ENCODE assay signal across 9 cellular contexts in genomic region chr14:91119556-91120311, GRCh38. TPM values are rescaled to one million over a fixed set of nuclear protein-coding genes. Genes with fewer than 3 reads are reported as not detected.
DNase-seq lines count a peak whose midpoint lies in the region; ATAC-seq and TF ChIP-seq lines count a peak whose summit lies in the region.
"Had no signal": no experiment of that assay in that cellular context is flagged by ENCODE, and none has a peak within 500 bp of the region (broad histone marks: within the 10 kb centered on the region; RNA-seq: fewer than 3 reads in every experiment).

No MANE protein-coding gene starts in this region.

- peaks cover 62% of the 10 kb centered on the region for H3K4me1 Mint-ChIP-seq in activated CD4-positive, alpha-beta memory T cell treated with anti-CD3 and anti-CD28 coated beads for 36 hours (ENCODE audit: low read depth)
- peaks cover 67% of the 10 kb centered on the region for H3K4me1 Mint-ChIP-seq in activated CD4-positive, alpha-beta memory T cell treated with anti-CD3 and anti-CD28 coated beads, Interleukin-2, amount 10 ng/mL, durations not matched to agents 7 days and 5 days
- H3K4me1 Mint-ChIP-seq in WTC11, result peaks cover 53% of the 10 kb centered on the region
- peaks cover 14% of the 10 kb centered on the region for H3K4me1 Mint-ChIP-seq in neural progenitor cell

- TF ChIP-seq CTCF in WTC11 (IDR thresholded peaks at IDR 0.05) (no peak), fibroblast of pulmonary artery (IDR thresholded peaks at IDR 0.05; ENCODE audit: low read length, missing control alignments) (no peak), smooth muscle cell (IDR thresholded peaks at IDR 0.05; ENCODE audit: borderline replicate concordance, insufficient read depth, poor library complexity, severe bottlenecking) (no peak), tibial nerve (IDR thresholded peaks at IDR 0.05) (no peak), neural progenitor cell (IDR thresholded peaks at IDR 0.05) (no peak)

- H3K9me3 ChIP-seq in smooth muscle cell (replicated peaks; ENCODE audit: low read depth), result no peaks in the 10 kb centered on the region
- no peaks in the 10 kb centered on the region for H3K9me3 ChIP-seq in tibial nerve
- no peaks in the 10 kb centered on the region for H3K9me3 ChIP-seq in neural progenitor cell (ENCODE audit: low read depth)

- peaks cover 46% of the 10 kb centered on the region for H3K36me3 Mint-ChIP-seq in activated CD4-positive, alpha-beta memory T cell treated with anti-CD3 and anti-CD28 coated beads for 36 hours
- H3K36me3 Mint-ChIP-seq in activated CD4-positive, alpha-beta memory T cell treated with anti-CD3 and anti-CD28 coated beads, Interleukin-2, amount 10 ng/mL, durations not matched to agents 7 days and 5 days (ENCODE audit: low read depth), result peaks cover 84% of the 10 kb centered on the region
- H3K36me3 Mint-ChIP-seq in WTC11 (peaks cover 21% of the 10 kb centered on the region), neural progenitor cell (peaks cover 21% of the 10 kb centered on the region)

- H3K27me3 ChIP-seq in smooth muscle cell (ENCODE audit: low read depth), result no peaks in the 10 kb centered on the region
- H3K27me3 ChIP-seq in tibial nerve, result no peaks in the 10 kb centered on the region
- H3K27me3 ChIP-seq in neural progenitor cell, result no peaks in the 10 kb centered on the region

- H3K4me3 ChIP-seq in fibroblast of pulmonary artery (replicated peaks; ENCODE audit: low read depth, low read length), result no peak overlapping the region
- no peak overlapping the region for H3K4me3 ChIP-seq in smooth muscle cell
- no peak overlapping the region for H3K4me3 ChIP-seq in tibial nerve
- H3K4me3 ChIP-seq in neural progenitor cell, result no peak overlapping the region

- H3F3A ChIP-seq in smooth muscle cell (ENCODE audit: low read depth) (no peaks in the 10 kb centered on the region), neural progenitor cell (ENCODE audit: low read depth) (peaks cover 10% of the 10 kb centered on the region)

- H3K36me3 ChIP-seq in smooth muscle cell (ENCODE audit: low read depth) (no peaks in the 10 kb centered on the region), tibial nerve (peaks cover 0 to 28% (median 0%) of the 10 kb centered on the region in 3 donors), neural progenitor cell (no peaks in the 10 kb centered on the region)

- H3K27ac ChIP-seq in smooth muscle cell (ENCODE audit: low read depth) (peak overlapping the region; percentile 59), tibial nerve (peak overlapping the region in 1 of 4 donors; percentile 44), neural progenitor cell (no peak overlapping the region)

- no peaks in the 10 kb centered on the region for H3K79me2 ChIP-seq in smooth muscle cell (ENCODE audit: low read depth)
- H3K79me2 ChIP-seq in neural progenitor cell (ENCODE audit: low read depth), result peaks cover 35% of the 10 kb centered on the region

- DNase-seq in activated CD4-positive, alpha-beta memory T cell treated with anti-CD3 and anti-CD28 coated beads for 36 hours, result no peak
- no peak for DNase-seq in activated CD4-positive, alpha-beta memory T cell treated with anti-CD3 and anti-CD28 coated beads, Interleukin-2, amount 10 ng/mL, durations not matched to agents 7 days and 5 days
- no peak for DNase-seq in WTC11 (ENCODE audit: low spot score)
- peak; percentile 53 for DNase-seq in fibroblast of pulmonary artery (ENCODE audit: low read depth)
- no peak for DNase-seq in smooth muscle cell (lab: John Stamatoyannopoulos, UW; ENCODE audit: unreplicated experiment)
- DNase-seq in tibial nerve (ENCODE audit: low spot score in 2 of 2), result no peak
- DNase-seq in neural progenitor cell (ENCODE audit: low spot score), result no peak
- no peak for DNase-seq in NAMALWA (ENCODE audit: low spot score)

- H3K9ac ChIP-seq in smooth muscle cell (ENCODE audit: low read depth), result no peak overlapping the region
- H3K9ac ChIP-seq in neural progenitor cell, result no peak overlapping the region

- intact Hi-C loops in activated CD4-positive, alpha-beta memory T cell treated with anti-CD3 and anti-CD28 coated beads for 36 hours (cut with micrococcal nuclease), result loop anchor here (5.0 kb wide), 1 partner anchor 298 kb away; the partner anchor contains the start of gene CCDC88C

- peak overlapping the region; percentile 66 for H3K27ac Mint-ChIP-seq in activated CD4-positive, alpha-beta memory T cell treated with anti-CD3 and anti-CD28 coated beads for 36 hours
- no peak overlapping the region for H3K27ac Mint-ChIP-seq in activated CD4-positive, alpha-beta memory T cell treated with anti-CD3 and anti-CD28 coated beads, Interleukin-2, amount 10 ng/mL, durations not matched to agents 7 days and 5 days
- peak overlapping the region; percentile 9; the same call in 1 of the 2 replicates for H3K27ac Mint-ChIP-seq in WTC11
- H3K27ac Mint-ChIP-seq in neural progenitor cell, result no peak overlapping the region

- CTCF ChIA-PET in activated CD4-positive, alpha-beta memory T cell treated with anti-CD3 and anti-CD28 coated beads for 36 hours (lab: Charles Lee), result interaction anchor here (0.9 kb wide), 1 partner anchor 19 kb away, joined by 3 read pairs; no protein-coding TSS in a partner anchor
- CTCF ChIA-PET in activated CD4-positive, alpha-beta memory T cell treated with anti-CD3 and anti-CD28 coated beads, Interleukin-2, amount 10 ng/mL, durations not matched to agents 7 days and 5 days (lab: Charles Lee), result interaction anchor here (1.2 to 1.8 kb wide), 2 partner anchors 59 to 217 kb away, joined by 4 to 5 read pairs; partner anchors contain the start of gene RPS6KA5
- CTCF ChIA-PET in WTC11 (lab: Charles Lee), result interaction anchor here (0.5 to 2.1 kb wide), 2 partner anchors 9 to 53 kb away, joined by 3 to 7 read pairs; no protein-coding TSS in a partner anchor

- WGBS in smooth muscle cell (ENCODE audit: low lambda C conversion rate), result 62% methylated on average over 8 of the region's 8 CpGs
- WGBS in tibial nerve, 2 donors, result 65% methylated on average over 8 of the region's 8 CpGs

- no peaks in the 10 kb centered on the region for H4K20me1 ChIP-seq in smooth muscle cell (ENCODE audit: low read depth)
- H4K20me1 ChIP-seq in neural progenitor cell (ENCODE audit: low read depth), result no peaks in the 10 kb centered on the region

- H3K4me3 Mint-ChIP-seq in activated CD4-positive, alpha-beta memory T cell treated with anti-CD3 and anti-CD28 coated beads for 36 hours, result no peak overlapping the region
- H3K4me3 Mint-ChIP-seq in activated CD4-positive, alpha-beta memory T cell treated with anti-CD3 and anti-CD28 coated beads, Interleukin-2, amount 10 ng/mL, durations not matched to agents 7 days and 5 days, result no peak overlapping the region
- H3K4me3 Mint-ChIP-seq in WTC11, result no peak overlapping the region
- H3K4me3 Mint-ChIP-seq in neural progenitor cell, result no peak overlapping the region
- H3K4me3 Mint-ChIP-seq: B cell had no signal

- TF ChIP-seq POLR2A in tibial nerve (IDR thresholded peaks at IDR 0.05), result no peak

- H3K9me3 Mint-ChIP-seq in activated CD4-positive, alpha-beta memory T cell treated with anti-CD3 and anti-CD28 coated beads for 36 hours, result peaks cover 7% of the 10 kb centered on the region
- peaks cover 7% of the 10 kb centered on the region for H3K9me3 Mint-ChIP-seq in activated CD4-positive, alpha-beta memory T cell treated with anti-CD3 and anti-CD28 coated beads, Interleukin-2, amount 10 ng/mL, durations not matched to agents 7 days and 5 days
- peaks cover 19% of the 10 kb centered on the region for H3K9me3 Mint-ChIP-seq in WTC11
- peaks cover 5% of the 10 kb centered on the region for H3K9me3 Mint-ChIP-seq in neural progenitor cell

- no peak overlapping the region for H3K4me2 ChIP-seq in smooth muscle cell
- H3K4me2 ChIP-seq in neural progenitor cell, result no peak overlapping the region

- no peak for ATAC-seq in WTC11

- H3K4me1 ChIP-seq in smooth muscle cell (ENCODE audit: low read depth), result peaks cover 3% of the 10 kb centered on the region
- peaks cover 0 to 31% (median 14%) of the 10 kb centered on the region in 4 donors for H3K4me1 ChIP-seq in tibial nerve
- peaks cover 13% of the 10 kb centered on the region for H3K4me1 ChIP-seq in neural progenitor cell

- H2AFZ ChIP-seq in smooth muscle cell (ENCODE audit: low read depth) (no peak overlapping the region), neural progenitor cell (replicated peaks) (no peak overlapping the region)

- TF ChIP-seq EP300 in tibial nerve (IDR thresholded peaks at IDR 0.05), result no peak

- POLR2A ChIA-PET in activated CD4-positive, alpha-beta memory T cell treated with anti-CD3 and anti-CD28 coated beads for 36 hours (lab: Charles Lee), result no interaction called here
- POLR2A ChIA-PET in activated CD4-positive, alpha-beta memory T cell treated with anti-CD3 and anti-CD28 coated beads, Interleukin-2, amount 10 ng/mL, durations not matched to agents 7 days and 5 days (lab: Charles Lee), result interaction anchor here (0.7 to 8.6 kb wide), 4 partner anchors 14 to 271 kb away, joined by 3 to 488 read pairs (median 4); partner anchors contain the start of gene RPS6KA5
- POLR2A ChIA-PET in WTC11 (lab: Charles Lee), result no interaction called here

- no peaks in the 10 kb centered on the region for H3K27me3 Mint-ChIP-seq in activated CD4-positive, alpha-beta memory T cell treated with anti-CD3 and anti-CD28 coated beads for 36 hours
- H3K27me3 Mint-ChIP-seq in activated CD4-positive, alpha-beta memory T cell treated with anti-CD3 and anti-CD28 coated beads, Interleukin-2, amount 10 ng/mL, durations not matched to agents 7 days and 5 days, result no peaks in the 10 kb centered on the region
- H3K27me3 Mint-ChIP-seq in WTC11 (ENCODE audit: low read depth) (no peaks in the 10 kb centered on the region), neural progenitor cell (ENCODE audit: insufficient read depth, low read depth) (no peaks in the 10 kb centered on the region)
- H3K27me3 Mint-ChIP-seq: B cell had no signal

TF ChIP-seq in WTC11, 78 proteins besides CTCF, POLR2A, EP300 and RAD21 (continues in another document):
- TF ChIP-seq TEAD4 (CRISPR knock-in tag; IDR thresholded peaks at IDR 0.05) (no peak), GABPB1 (CRISPR knock-in tag; IDR thresholded peaks at IDR 0.05) (no peak)

RNA-seq across cellular contexts. Expression of gene DGLUCY, which starts 5.9 kb away (rescaled TPM):
- total RNA-seq in activated CD4-positive, alpha-beta memory T cell treated with anti-CD3 and anti-CD28 coated beads for 36 hours, result 10 to 100 TPM; 54.3 to 58.1 TPM
- total RNA-seq in activated CD4-positive, alpha-beta memory T cell treated with anti-CD3 and anti-CD28 coated beads, Interleukin-2, amount 10 ng/mL, durations not matched to agents 7 days and 5 days, result 100 to 1,000 TPM; 112 to 115 TPM
- total RNA-seq in WTC11 (2021), result 35.4 to 38.7 TPM (median 36.9 TPM) in 3 replicates
- total RNA-seq in smooth muscle cell, result 9.7 and 10.4 TPM in 2 replicates
- 11.3 and 15.9 TPM in 2 replicates for polyA plus RNA-seq in smooth muscle cell
- 10 to 100 TPM; 41.6 to 55.5 (median 46.5) TPM for total RNA-seq in tibial nerve
- total RNA-seq in neural progenitor cell (ENCODE audit: low replicate concordance), result 17.0 and 47.2 TPM in 2 replicates

RNA-seq across cellular contexts. Expression of gene RPS6KA5, which starts 59.3 kb away (rescaled TPM):
- 10 to 100 TPM; 18.8 to 19.3 TPM for total RNA-seq in activated CD4-positive, alpha-beta memory T cell treated with anti-CD3 and anti-CD28 coated beads for 36 hours
- total RNA-seq in activated CD4-positive, alpha-beta memory T cell treated with anti-CD3 and anti-CD28 coated beads, Interleukin-2, amount 10 ng/mL, durations not matched to agents 7 days and 5 days, result 10 to 100 TPM; 44.5 to 49.9 TPM
- total RNA-seq in WTC11 (2021) (3.7 to 5.3 TPM (median 5.2 TPM) in 3 replicates), smooth muscle cell (1.5 and 2.8 TPM in 2 replicates), tibial nerve (10 to 100 TPM in 2 of 4 donors, 1 to 10 TPM in 2; 8.4 to 12.7 (median 10.1) TPM), neural progenitor cell (ENCODE audit: low replicate concordance) (6.1 and 8.3 TPM in 2 replicates)
- 1.0 and 2.3 TPM in 2 replicates for polyA plus RNA-seq in smooth muscle cell

Comparison
In these comparisons a context has a peak if more than half of its experiments do, and no peak if none do; other contexts are left out.
1. H3K27ac Mint-ChIP-seq: peak in activated CD4-positive, alpha-beta memory T cell treated with anti-CD3 and anti-CD28 coated beads for 36 hours (single experiment) and WTC11 (single experiment); none in activated CD4-positive, alpha-beta memory T cell treated with anti-CD3 and anti-CD28 coated beads, Interleukin-2, amount 10 ng/mL, durations not matched to agents 7 days and 5 days (single experiment) and neural progenitor cell (single experiment).